1 cellular context compared by ENCODE assay signal in the genomic region with DNA sequence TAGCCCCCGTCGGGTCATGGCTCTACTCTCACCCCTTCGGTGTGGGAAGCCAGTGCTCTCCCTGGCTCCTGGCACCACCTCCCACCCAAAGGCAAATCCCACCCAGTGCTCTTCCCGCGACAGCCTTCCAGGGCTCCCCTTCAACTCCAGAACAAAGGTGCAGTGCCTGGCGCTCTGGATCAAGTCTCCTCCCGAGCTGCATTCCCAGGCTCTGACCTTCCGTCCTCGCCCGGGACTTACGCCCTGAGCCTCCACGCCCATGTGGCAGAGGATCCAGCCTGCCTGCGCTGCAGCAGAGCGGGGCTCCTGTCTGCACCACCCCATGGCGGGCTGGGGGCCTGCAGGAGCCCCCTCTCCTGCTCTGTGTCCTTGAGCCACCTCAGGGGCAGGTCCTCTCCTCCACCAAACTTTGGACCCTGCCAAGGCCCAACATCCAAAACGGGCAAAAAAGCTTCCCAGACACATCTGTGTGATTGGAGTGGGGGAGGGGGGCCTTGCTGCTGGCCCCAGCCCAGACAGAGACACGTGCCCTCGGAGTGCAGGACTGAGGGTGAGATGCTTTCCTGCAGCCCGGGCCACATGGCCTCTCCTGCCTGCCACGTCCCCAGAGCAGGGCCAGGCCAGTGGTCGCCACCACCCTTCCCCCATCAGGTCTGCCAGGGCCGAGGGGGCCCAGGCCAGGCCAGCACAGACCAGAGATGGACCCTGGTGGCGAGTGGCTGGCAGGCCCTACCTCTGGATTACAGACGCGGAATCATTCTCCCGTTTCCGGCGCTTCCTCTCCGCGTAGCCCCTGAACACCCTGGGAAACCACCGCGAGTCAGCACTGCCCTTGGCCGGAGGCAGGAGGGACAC.
A peak's percentile ranks its signal among the peaks of the same experiment; 100 is the strongest.
TF ChIP-seq lines count a peak whose summit lies in the region.

No MANE protein-coding gene starts in this region.

TF ChIP-seq in HepG2, 621 proteins besides CTCF, POLR2A, EP300 and RAD21 (continued from another document and continues in another):
- TF ChIP-seq MTF2 (CRISPR knock-in tag; IDR thresholded peaks at IDR 0.05; ENCODE audit: borderline replicate concordance) (no peak), SP4 (CRISPR knock-in tag; IDR thresholded peaks at IDR 0.05) (peak; percentile 79), HOXA5 (CRISPR knock-in tag; IDR thresholded peaks at IDR 0.05) (0 out of 2 replicates have a peak, but pooled peaks have one; percentile 38), KLF12 (CRISPR knock-in tag; IDR thresholded peaks at IDR 0.05; ENCODE audit: borderline replicate concordance) (no peak; the same call in 1 of the 2 replicates), ZNF564 (CRISPR knock-in tag; IDR thresholded peaks at IDR 0.05) (0 out of 2 replicates have a peak, but pooled peaks have one; percentile 38), RBM22 (optimal IDR thresholded peaks at IDR 0.05; ENCODE audit: low read length) (no peak), THAP9 (CRISPR knock-in tag; IDR thresholded peaks at IDR 0.05; ENCODE audit: borderline replicate concordance) (peak; percentile 84; the same call in 1 of the 2 replicates), MLXIP (CRISPR knock-in tag; IDR thresholded peaks at IDR 0.05; ENCODE audit: borderline replicate concordance) (peak; percentile 95), ZNF557 (CRISPR knock-in tag; IDR thresholded peaks at IDR 0.05) (0 out of 2 replicates have a peak, but pooled peaks have one; percentile 80), KMT2A (CRISPR knock-in tag; IDR thresholded peaks at IDR 0.05) (peak; percentile 69), ZNF546 (CRISPR knock-in tag; conservative IDR thresholded peaks at IDR 0.05) (peak; percentile 90; the same call in 1 of the 2 replicates), ARID4A (CRISPR knock-in tag; IDR thresholded peaks at IDR 0.05; ENCODE audit: borderline replicate concordance) (peak; percentile 92), AGO2 (optimal IDR thresholded peaks at IDR 0.05; ENCODE audit: low read depth, low read length) (peak; percentile 76), PAWR (CRISPR knock-in tag; IDR thresholded peaks at IDR 0.05; ENCODE audit: borderline replicate concordance) (no peak), PAXIP1 (CRISPR knock-in tag; conservative IDR thresholded peaks at IDR 0.05) (peak; percentile 93), SIX4 (CRISPR knock-in tag; IDR thresholded peaks at IDR 0.05) (0 out of 2 replicates have a peak, but pooled peaks have one; percentile 13), ZNF614 (CRISPR knock-in tag; IDR thresholded peaks at IDR 0.05; ENCODE audit: borderline replicate concordance) (peak; percentile 88; the same call in 1 of the 2 replicates), ZNF883 (CRISPR knock-in tag; IDR thresholded peaks at IDR 0.05; ENCODE audit: not compliant biosample characterization) (peak; percentile 88), ZNF609 (CRISPR knock-in tag; IDR thresholded peaks at IDR 0.05; ENCODE audit: borderline replicate concordance) (no peak; the same call in 1 of the 2 replicates), MAFF (IDR thresholded peaks at IDR 0.05; ENCODE audit: low read depth, low read length) (no peak)
- TF ChIP-seq, protein P1, sequence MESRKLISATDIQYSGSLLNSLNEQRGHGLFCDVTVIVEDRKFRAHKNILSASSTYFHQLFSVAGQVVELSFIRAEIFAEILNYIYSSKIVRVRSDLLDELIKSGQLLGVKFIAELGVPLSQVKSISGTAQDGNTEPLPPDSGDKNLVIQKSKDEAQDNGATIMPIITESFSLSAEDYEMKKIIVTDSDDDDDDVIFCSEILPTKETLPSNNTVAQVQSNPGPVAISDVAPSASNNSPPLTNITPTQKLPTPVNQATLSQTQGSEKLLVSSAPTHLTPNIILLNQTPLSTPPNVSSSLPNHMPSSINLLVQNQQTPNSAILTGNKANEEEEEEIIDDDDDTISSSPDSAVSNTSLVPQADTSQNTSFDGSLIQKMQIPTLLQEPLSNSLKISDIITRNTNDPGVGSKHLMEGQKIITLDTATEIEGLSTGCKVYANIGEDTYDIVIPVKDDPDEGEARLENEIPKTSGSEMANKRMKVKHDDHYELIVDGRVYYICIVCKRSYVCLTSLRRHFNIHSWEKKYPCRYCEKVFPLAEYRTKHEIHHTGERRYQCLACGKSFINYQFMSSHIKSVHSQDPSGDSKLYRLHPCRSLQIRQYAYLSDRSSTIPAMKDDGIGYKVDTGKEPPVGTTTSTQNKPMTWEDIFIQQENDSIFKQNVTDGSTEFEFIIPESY (CRISPR knock-in tag; IDR thresholded peaks at IDR 0.05), result peak; percentile 90
- TF ChIP-seq, protein P2, sequence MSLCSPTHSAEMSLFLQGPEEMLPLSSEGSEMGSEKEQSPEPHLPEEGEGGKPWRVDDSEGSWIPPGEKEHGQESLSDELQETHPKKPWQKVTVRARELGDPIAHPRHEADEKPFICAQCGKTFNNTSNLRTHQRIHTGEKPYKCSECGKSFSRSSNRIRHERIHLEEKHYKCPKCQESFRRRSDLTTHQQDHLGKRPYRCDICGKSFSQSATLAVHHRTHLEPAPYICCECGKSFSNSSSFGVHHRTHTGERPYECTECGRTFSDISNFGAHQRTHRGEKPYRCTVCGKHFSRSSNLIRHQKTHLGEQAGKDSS (CRISPR knock-in tag; IDR thresholded peaks at IDR 0.05; ENCODE audit: borderline replicate concordance, low read depth), result peak; percentile 87; the same call in 1 of the 2 replicates
- TF ChIP-seq, protein P3, sequence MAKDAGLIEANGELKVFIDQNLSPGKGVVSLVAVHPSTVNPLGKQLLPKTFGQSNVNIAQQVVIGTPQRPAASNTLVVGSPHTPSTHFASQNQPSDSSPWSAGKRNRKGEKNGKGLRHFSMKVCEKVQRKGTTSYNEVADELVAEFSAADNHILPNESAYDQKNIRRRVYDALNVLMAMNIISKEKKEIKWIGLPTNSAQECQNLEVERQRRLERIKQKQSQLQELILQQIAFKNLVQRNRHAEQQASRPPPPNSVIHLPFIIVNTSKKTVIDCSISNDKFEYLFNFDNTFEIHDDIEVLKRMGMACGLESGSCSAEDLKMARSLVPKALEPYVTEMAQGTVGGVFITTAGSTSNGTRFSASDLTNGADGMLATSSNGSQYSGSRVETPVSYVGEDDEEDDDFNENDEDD (CRISPR knock-in tag; IDR thresholded peaks at IDR 0.05; ENCODE audit: borderline replicate concordance), result peak; percentile 87; the same call in 1 of the 2 replicates
